1 cellular context compared by ENCODE assay signal in genomic region chr6:33983109-33983475, GRCh38.
A peak's percentile ranks its signal among the peaks of the same experiment; 100 is the strongest.
TF ChIP-seq lines count a peak whose summit lies in the region.

No MANE protein-coding gene starts in this region.

TF ChIP-seq in Ishikawa, 13 proteins besides CTCF, POLR2A, EP300 and RAD21 (continued from another document):
- TF ChIP-seq TAF1 (IDR thresholded peaks at IDR 0.05; ENCODE audit: low read depth): no peak
- TF ChIP-seq MAX (IDR thresholded peaks at IDR 0.05): 0 out of 2 replicates have a peak, but pooled peaks have one; percentile 21
